Comparison of ENCODE assay signal across 23 cellular contexts in the genomic region with DNA sequence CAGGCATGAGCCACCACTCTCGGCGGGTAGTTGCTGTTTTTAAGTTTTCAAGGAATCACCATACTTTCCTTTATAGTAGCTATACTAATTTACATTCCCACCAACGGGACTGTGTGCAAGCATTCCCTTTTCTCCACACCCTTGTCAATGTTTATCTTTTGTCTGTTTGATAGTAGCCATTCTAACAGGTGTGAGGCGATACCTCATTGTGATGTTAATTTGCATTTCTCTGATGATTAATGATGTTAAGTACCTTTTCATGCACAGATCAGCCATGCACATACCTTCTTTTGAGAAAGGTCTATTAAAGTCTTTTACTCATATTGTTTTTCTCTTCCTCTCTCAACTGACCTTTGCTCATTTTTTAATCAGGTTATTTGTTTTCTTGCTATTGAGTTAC. TPM values are rescaled to one million over a fixed set of nuclear protein-coding genes. Genes with fewer than 3 reads are reported as not detected.
DNase-seq lines count a peak whose midpoint lies in the region; ATAC-seq, FAIRE-seq and TF ChIP-seq lines count a peak whose summit lies in the region.
"Had no signal": no experiment of that assay in that cellular context is flagged by ENCODE, and none has a peak within 500 bp of the region (broad histone marks: within the 10 kb centered on the region; RNA-seq: fewer than 3 reads in every experiment).

No MANE protein-coding gene starts in this region.

- ATAC-seq in activated T-cell treated with anti-CD3 and anti-CD28 coated beads, Interleukin-2, amount 50 U/mL, for 4 hours, result peak; percentile 46 to 63
- ATAC-seq in GM18520 (IDR thresholded peaks at IDR 0.05; ENCODE audit: unreplicated experiment), result no peak

- CTCF ChIA-PET in CD4-positive, alpha-beta memory T cell (lab: Charles Lee; ENCODE audit: partially characterized antibody), result no interaction called here

- DNase-seq in activated T-cell treated with anti-CD3 and anti-CD28 coated beads, Interleukin-2, amount 50 U/mL, for 4 hours, result no peak
- no peak for DNase-seq in activated T-cell treated with anti-CD3 and anti-CD28 coated beads for 4 hours
- peak; percentile 51 for DNase-seq in NCI-H146 (lab: John Stamatoyannopoulos, UW)
- DNase-seq in bronchial epithelial cell (ENCODE audit: low read depth), result peak; percentile 70
- peak; percentile 43 for DNase-seq in small intestine
- DNase-seq in GM12892 (ENCODE audit: insufficient read length), result no peak
- no peak for DNase-seq in CD4-positive, alpha-beta memory T cell
- DNase-seq: activated CD4-positive, alpha-beta T cell treated with anti-CD3 and anti-CD28 coated beads, Interleukin-2, amount 10 ng/mL, durations not matched to agents 7 days and 5 days; activated CD8-positive, alpha-beta memory T cell treated with anti-CD3 and anti-CD28 coated beads, Interleukin-2, amount 50 U/mL, for 48 hours; activated naive CD4-positive, alpha-beta T cell; C1 segment of cervical spinal cord; DMS 273 treated with DMSO at 0.1 percent for 48 hours; foreskin fibroblast; GF-D8; KG1; left ventricle myocardium inferior; NCI-H187 treated with DMSO at 0.1 percent for 48 hours; NCI-H2227 treated with DMSO at 0.1 percent for 48 hours; SIG-M5 had no signal

- H3K4me1 ChIP-seq in small intestine (ENCODE audit: control insufficient read depth in 2 of 2, insufficient read depth in 1 of 2, low read depth in 1 of 2, low read length in 1 of 2), result no peaks in the 10 kb centered on the region
- peaks cover 52% of the 10 kb centered on the region for H3K4me1 ChIP-seq in CD4-positive, alpha-beta memory T cell (ENCODE audit: insufficient read depth, low read length)
- H3K4me1 ChIP-seq: left ventricle myocardium inferior, neural progenitor cell, vagina had no signal

- peaks cover 64% of the 10 kb centered on the region for H3K4me1 Mint-ChIP-seq in activated T-cell treated with anti-CD3 and anti-CD28 coated beads, Interleukin-2, amount 50 U/mL, for 4 hours (ENCODE audit: low read depth)
- H3K4me1 Mint-ChIP-seq in CD4-positive, alpha-beta memory T cell, result peaks cover 42 to 85% (median 69%) of the 10 kb centered on the region in 4 donors
- H3K4me1 Mint-ChIP-seq: neural progenitor cell had no signal

- peak overlapping the region in 1 of 7 donors; percentile 19 for H3K27ac Mint-ChIP-seq in CD4-positive, alpha-beta memory T cell
- H3K27ac Mint-ChIP-seq: activated CD4-positive, alpha-beta T cell treated with anti-CD3 and anti-CD28 coated beads, Interleukin-2, amount 10 ng/mL, durations not matched to agents 7 days and 5 days; neural progenitor cell had no signal

- FAIRE-seq in bronchial epithelial cell (lab: Jason Lieb, UNC), result no peak
- FAIRE-seq in small intestine (lab: Jason Lieb, UNC), result peak; percentile 5
- FAIRE-seq in GM12892 (lab: Jason Lieb, UNC), result no peak
- FAIRE-seq: HTR-8/SVneo had no signal

- no peak for TF ChIP-seq CTCF in bronchial epithelial cell (IDR thresholded peaks at IDR 0.05; ENCODE audit: insufficient read depth, low read length, severe bottlenecking)

- no peaks in the 10 kb centered on the region for H3K27me3 Mint-ChIP-seq in activated T-cell treated with anti-CD3 and anti-CD28 coated beads, Interleukin-2, amount 50 U/mL, for 4 hours (ENCODE audit: low read depth)
- H3K27me3 Mint-ChIP-seq in CD4-positive, alpha-beta memory T cell, result no peaks in the 10 kb centered on the region
- H3K27me3 Mint-ChIP-seq: activated CD4-positive, alpha-beta T cell treated with anti-CD3 and anti-CD28 coated beads, Interleukin-2, amount 10 ng/mL, durations not matched to agents 7 days and 5 days had no signal

- H3K9me3 ChIP-seq in small intestine (ENCODE audit: control insufficient read depth, low read depth), result no peaks in the 10 kb centered on the region
- no peaks in the 10 kb centered on the region for H3K9me3 ChIP-seq in CD4-positive, alpha-beta memory T cell (ENCODE audit: control insufficient read depth in 1 of 2, low read length in 2 of 2)
- H3K9me3 ChIP-seq: left ventricle myocardium inferior, vagina had no signal

- intact Hi-C loops in CD4-positive, alpha-beta memory T cell (cut with micrococcal nuclease), result loop anchor here (5.0 kb wide), 1 partner anchor 58 kb away; no protein-coding TSS in a partner anchor

- no peaks in the 10 kb centered on the region for H3K9me3 Mint-ChIP-seq in activated T-cell treated with anti-CD3 and anti-CD28 coated beads, Interleukin-2, amount 50 U/mL, for 4 hours
- no peaks in the 10 kb centered on the region for H3K9me3 Mint-ChIP-seq in CD4-positive, alpha-beta memory T cell
- H3K9me3 Mint-ChIP-seq: neural progenitor cell had no signal

- no peaks in the 10 kb centered on the region for H3K27me3 ChIP-seq in bronchial epithelial cell (ENCODE audit: control insufficient read depth, insufficient read depth, low read length)
- H3K27me3 ChIP-seq in small intestine (ENCODE audit: control insufficient read depth in 2 of 2, insufficient read depth in 2 of 2, low read length in 2 of 2), result no peaks in the 10 kb centered on the region
- no peaks in the 10 kb centered on the region for H3K27me3 ChIP-seq in CD4-positive, alpha-beta memory T cell (ENCODE audit: insufficient read depth, low read length)
- H3K27me3 ChIP-seq: neural progenitor cell, vagina had no signal

- no peak for TF ChIP-seq POLR2A in GM12892 (IDR thresholded peaks at IDR 0.05; ENCODE audit: low read depth, low read length)

- 21 to 48% (median 36%) methylated on average over 4 of the region's 4 CpGs for WGBS in small intestine, 3 donors

- H3K4me3 Mint-ChIP-seq in activated T-cell treated with anti-CD3 and anti-CD28 coated beads, Interleukin-2, amount 50 U/mL, for 4 hours, result no peak overlapping the region
- H3K4me3 Mint-ChIP-seq in CD4-positive, alpha-beta memory T cell, result peak overlapping the region in 1 of 8 donors; percentile 34
- H3K4me3 Mint-ChIP-seq: activated CD4-positive, alpha-beta T cell treated with anti-CD3 and anti-CD28 coated beads, Interleukin-2, amount 10 ng/mL, durations not matched to agents 7 days and 5 days; neural progenitor cell had no signal

- H3K27ac ChIP-seq in small intestine (ENCODE audit: low read depth in 1 of 2, low read length in 1 of 2), result no peak overlapping the region
- H3K27ac ChIP-seq in CD4-positive, alpha-beta memory T cell (ENCODE audit: low read depth, low read length), result no peak overlapping the region
- H3K27ac ChIP-seq: left ventricle myocardium inferior, neural progenitor cell, vagina had no signal

- H3K36me3 ChIP-seq in bronchial epithelial cell (ENCODE audit: control insufficient read depth, insufficient read depth, low read length) (no peaks in the 10 kb centered on the region), small intestine (ENCODE audit: control insufficient read depth in 2 of 2, insufficient read depth in 2 of 2, low read length in 2 of 2) (no peaks in the 10 kb centered on the region)
- H3K36me3 ChIP-seq in CD4-positive, alpha-beta memory T cell (ENCODE audit: insufficient read depth, low read length), result no peaks in the 10 kb centered on the region
- H3K36me3 ChIP-seq: left ventricle myocardium inferior, neural progenitor cell, vagina had no signal

- H3K4me3 ChIP-seq in bronchial epithelial cell (ENCODE audit: low read depth, low read length) (no peak overlapping the region), small intestine (ENCODE audit: low read depth in 1 of 2, low read length in 2 of 2) (no peak overlapping the region)
- no peak overlapping the region for H3K4me3 ChIP-seq in CD4-positive, alpha-beta memory T cell (ENCODE audit: low read length in 2 of 2)
- H3K4me3 ChIP-seq: left ventricle myocardium inferior, neural progenitor cell, vagina had no signal

- H3K36me3 Mint-ChIP-seq in activated T-cell treated with anti-CD3 and anti-CD28 coated beads, Interleukin-2, amount 50 U/mL, for 4 hours (ENCODE audit: insufficient read depth), result peaks cover 15% of the 10 kb centered on the region
- peaks cover 27 to 46% of the 10 kb centered on the region in 2 donors for H3K36me3 Mint-ChIP-seq in CD4-positive, alpha-beta memory T cell
- H3K36me3 Mint-ChIP-seq: neural progenitor cell had no signal

- POLR2A ChIA-PET in CD4-positive, alpha-beta memory T cell (lab: Charles Lee; ENCODE audit: partially characterized antibody), result no interaction called here

RNA-seq across cellular contexts. Expression of gene CCND3, which starts 43.0 kb away (rescaled TPM):
- 100 to 1,000 TPM; 424 to 518 (median 474) TPM for total RNA-seq in activated T-cell treated with anti-CD3 and anti-CD28 coated beads, Interleukin-2, amount 50 U/mL, for 4 hours
- 9.7 and 11.8 TPM in 2 replicates for total RNA-seq in bronchial epithelial cell
- 10 to 100 TPM; 34.0 to 83.0 (median 60.3) TPM for polyA plus RNA-seq in small intestine
- 26.8 TPM for polyA plus RNA-seq in GM12892 (2012; ENCODE audit: missing spikeins)
- total RNA-seq in CD4-positive, alpha-beta memory T cell, result 100 to 1,000 TPM; 223 to 242 TPM
- 100 to 1,000 TPM; 532 to 555 TPM for polyA plus RNA-seq in CD4-positive, alpha-beta memory T cell

Comparison
In these comparisons a context has a peak if more than half of its experiments do, and no peak if none do; other contexts are left out.
1. DNase-seq: peak in NCI-H146 (single experiment), bronchial epithelial cell (single experiment) and small intestine (single experiment); none in activated T-cell treated with anti-CD3 and anti-CD28 coated beads, Interleukin-2, amount 50 U/mL, for 4 hours (single experiment), activated T-cell treated with anti-CD3 and anti-CD28 coated beads for 4 hours (single experiment), GM12892 (single experiment) and CD4-positive, alpha-beta memory T cell (0 of 5).
2. RNA of gene CCND3, which starts 43.0 kb away (total RNA-seq): 424 to 518 TPM in activated T-cell treated with anti-CD3 and anti-CD28 coated beads, Interleukin-2, amount 50 U/mL, for 4 hours and 223 to 242 TPM in CD4-positive, alpha-beta memory T cell; 9.7 to 11.8 TPM in bronchial epithelial cell; every median in the first group is over 10 times any median in the second.